In genomic region chr6:139375239-139376053, GRCh38 we compare ENCODE assay signal across 8 cellular contexts. TPM values are rescaled to one million over a fixed set of nuclear protein-coding genes. Genes with fewer than 3 reads are reported as not detected.
DNase-seq lines count a peak whose midpoint lies in the region; ATAC-seq and TF ChIP-seq lines count a peak whose summit lies in the region.

No MANE protein-coding gene starts in this region.

- peaks cover 40% of the 10 kb centered on the region for H3K79me2 ChIP-seq in SK-N-SH (ENCODE audit: insufficient read depth)

- 1% methylated on average over 12 of the region's 45 CpGs for WGBS in SK-N-SH (ENCODE audit: low lambda C conversion rate)
- 0 to 1% (median 0%) methylated on average over 39 to 45 of the region's 45 CpGs for WGBS in ovary, 3 donors
- 0% methylated on average over 30 to 39 of the region's 45 CpGs for WGBS in thyroid gland, 2 donors

- peak overlapping the region; percentile 98 for H3K9ac ChIP-seq in SK-N-SH

- no peak for TF ChIP-seq RAD21 in SK-N-SH (IDR thresholded peaks at IDR 0.05; ENCODE audit: low read length)

- peaks cover 31% of the 10 kb centered on the region for H4K20me1 ChIP-seq in SK-N-SH (ENCODE audit: insufficient read depth)

- peak overlapping the region; percentile 96 for H2AFZ ChIP-seq in SK-N-SH (ENCODE audit: low read depth)

- H3K9me3 ChIP-seq in SK-N-SH (no peaks in the 10 kb centered on the region), ovary (peaks cover 0 to 5% of the 10 kb centered on the region in 2 donors), thyroid gland (no peaks in the 10 kb centered on the region)

- peak overlapping the region; percentile 82 to 91 for H3K27ac ChIP-seq in SK-N-SH (ENCODE audit: low read depth in 2 of 2, low read length in 1 of 2)
- H3K27ac ChIP-seq in ovary = peak overlapping the region; percentile 93 to 95
- H3K27ac ChIP-seq in thyroid gland = peak overlapping the region; percentile 99 to 100 (median 100)

- intact Hi-C loops in Right ventricle myocardium inferior (cut with DNase I) = loop anchor here (2.0 to 10.0 kb wide), 8 partner anchors 135 to 1789 kb away; no protein-coding TSS in a partner anchor
- intact Hi-C loops in ovary (cut with DNase I) = loop anchor here (2.0 to 10.0 kb wide), 17 partner anchors 69 to 1089 kb away; no protein-coding TSS in a partner anchor
- intact Hi-C loops in thyroid gland (cut with DNase I) = loop anchor here (10.0 kb wide), 3 partner anchors 159 to 599 kb away; no protein-coding TSS in a partner anchor

- peak in 1 of 2 experiments; percentile 8; a peak in 1 of 4 replicates for TF ChIP-seq EP300 in SK-N-SH (IDR thresholded peaks at IDR 0.05; ENCODE audit: borderline replicate concordance in 1 of 2, low read depth in 1 of 2, low read length in 1 of 2)
- TF ChIP-seq EP300 in ovary (IDR thresholded peaks at IDR 0.05) = no peak

- peaks cover 18 to 27% of the 10 kb centered on the region in 2 experiments for H3K36me3 ChIP-seq in SK-N-SH (replicated peaks in 1 of 2; ENCODE audit: control insufficient read depth in 1 of 2, insufficient read depth in 2 of 2, low read length in 1 of 2)
- H3K36me3 ChIP-seq in ovary = no peaks in the 10 kb centered on the region
- H3K36me3 ChIP-seq in thyroid gland = peaks cover 14 to 28% of the 10 kb centered on the region in 2 donors

- DNase-seq in NCI-H1092 (lab: John Stamatoyannopoulos, UW) (peak; percentile 51), SK-N-SH (peak; percentile 79), Right ventricle myocardium inferior (ENCODE audit: missing footprints) (peak; percentile 95), ovary (peak; percentile 90 to 93 (median 91)), thyroid gland (peak; percentile 93 to 96)
- peak; percentile 80 to 82 for DNase-seq in activated naive CD4-positive, alpha-beta T cell treated with anti-CD3 and anti-CD28 coated beads, Interleukin-2, amount 50 U/mL, for 72 hours (ENCODE audit: low spot score in 2 of 2)

- peak overlapping the region; percentile 93 to 98 for H3K27ac Mint-ChIP-seq in activated naive CD4-positive, alpha-beta T cell treated with anti-CD3 and anti-CD28 coated beads, Interleukin-2, amount 50 U/mL, for 72 hours

- H3K36me3 Mint-ChIP-seq in activated naive CD4-positive, alpha-beta T cell treated with anti-CD3 and anti-CD28 coated beads, Interleukin-2, amount 50 U/mL, for 72 hours = peaks cover 18 to 28% of the 10 kb centered on the region in 2 donors

- CTCF ChIA-PET in SK-N-SH (lab: Yijun Ruan, JAX) = interaction anchor here (0.9 to 3.1 kb wide), 3 partner anchors 11 to 1066 kb away, joined by 3 to 20 read pairs (median 4); partner anchors contain the start of gene HEBP2

- peak; percentile 15; the same call in 1 of the 2 replicates for TF ChIP-seq CTCF in SK-N-SH (IDR thresholded peaks at IDR 0.05)
- no peak for TF ChIP-seq CTCF in ovary (IDR thresholded peaks at IDR 0.05)
- peak in 2 of 6 experiments; percentile 10 to 24 for TF ChIP-seq CTCF in thyroid gland (IDR thresholded peaks at IDR 0.05)

- peak overlapping the region; percentile 79 for H3K4me3 ChIP-seq in GM08714 (ENCODE audit: low read length)
- H3K4me3 ChIP-seq in SK-N-SH (ENCODE audit: low read depth in 2 of 2, low read length in 1 of 2) = peak overlapping the region; percentile 72 to 95
- H3K4me3 ChIP-seq in ovary = peak overlapping the region; percentile 96
- H3K4me3 ChIP-seq in thyroid gland (replicated peaks in 1 of 3) = peak overlapping the region; percentile 93 to 98 (median 97)

- peaks cover 24% of the 10 kb centered on the region for H3F3A ChIP-seq in SK-N-SH (replicated peaks; ENCODE audit: insufficient read depth)

- peak; percentile 54 for TF ChIP-seq POLR2A in ovary (IDR thresholded peaks at IDR 0.05)
- TF ChIP-seq POLR2A in thyroid gland (IDR thresholded peaks at IDR 0.05) = peak; percentile 34 to 81

- no peaks in the 10 kb centered on the region for H3K9me2 ChIP-seq in SK-N-SH

- H3K27me3 ChIP-seq in SK-N-SH (ENCODE audit: insufficient read depth) = no peaks in the 10 kb centered on the region
- H3K27me3 ChIP-seq in ovary = no peaks in the 10 kb centered on the region
- no peaks in the 10 kb centered on the region for H3K27me3 ChIP-seq in thyroid gland

- peak overlapping the region; percentile 85 for H3K4me2 ChIP-seq in SK-N-SH

- H3K4me1 ChIP-seq in SK-N-SH (ENCODE audit: control insufficient read depth in 1 of 2, insufficient read depth in 2 of 2, low read depth in 1 of 2, low read length in 1 of 2) (peaks cover 11 to 18% of the 10 kb centered on the region in 2 experiments; a peak in 2 of 4 replicates), ovary (ENCODE audit: insufficient read depth) (peaks cover 4% of the 10 kb centered on the region), thyroid gland (peaks cover 0 to 9% of the 10 kb centered on the region in 2 donors)

- H3K9me3 Mint-ChIP-seq in activated naive CD4-positive, alpha-beta T cell treated with anti-CD3 and anti-CD28 coated beads, Interleukin-2, amount 50 U/mL, for 72 hours = no peaks in the 10 kb centered on the region

- ATAC-seq in HG02588 (IDR thresholded peaks at IDR 0.05; ENCODE audit: unreplicated experiment) (peak; percentile 50), Right ventricle myocardium inferior (peak; percentile 84)
- ATAC-seq in activated naive CD4-positive, alpha-beta T cell treated with anti-CD3 and anti-CD28 coated beads, Interleukin-2, amount 50 U/mL, for 72 hours = peak; percentile 44 to 56

- POLR2A ChIA-PET in SK-N-SH (lab: Yijun Ruan, JAX) = no interaction called here

TF ChIP-seq in SK-N-SH, 30 proteins besides CTCF, POLR2A, EP300 and RAD21 (continues in another document):
- TF ChIP-seq FOSL2 (IDR thresholded peaks at IDR 0.05; ENCODE audit: borderline replicate concordance, low read depth) = no peak
- no peak for TF ChIP-seq RXRA (IDR thresholded peaks at IDR 0.05; ENCODE audit: borderline replicate concordance, low read depth)
- TF ChIP-seq MXI1 (IDR thresholded peaks at IDR 0.05; ENCODE audit: low read depth, low read length) = no peak
- no peak for TF ChIP-seq IRF3 (IDR thresholded peaks at IDR 0.05; ENCODE audit: low read depth, low read length)
- peak; percentile 82; the same call in 1 of the 2 replicates for TF ChIP-seq SIN3A (IDR thresholded peaks at IDR 0.05; ENCODE audit: borderline replicate concordance, low read depth, low read length)
- TF ChIP-seq RFX5 (IDR thresholded peaks at IDR 0.05; ENCODE audit: low read length) = no peak
- no peak; the same call in 1 of the 2 replicates for TF ChIP-seq REST (IDR thresholded peaks at IDR 0.05; ENCODE audit: low read depth, low read length)
- peak; percentile 38 for TF ChIP-seq CHD2 (IDR thresholded peaks at IDR 0.05; ENCODE audit: low read length, partially characterized antibody)
- TF ChIP-seq PBX3 (IDR thresholded peaks at IDR 0.05) = peak; percentile 50
- peak; percentile 42; the same call in 1 of the 2 replicates for TF ChIP-seq NFIC (IDR thresholded peaks at IDR 0.05; ENCODE audit: borderline replicate concordance)

RNA-seq across cellular contexts. Expression of gene CITED2, which starts 1.0 kb away (rescaled TPM):
- 159 and 173 TPM in 2 replicates for polyA plus RNA-seq in SK-N-SH (2012; rRNA removed)
- 133 and 135 TPM in 2 replicates for polyA plus RNA-seq in SK-N-SH (2012; cell fraction: cytosol; rRNA removed)
- polyA plus RNA-seq in SK-N-SH (2012; cell fraction: nucleus; rRNA removed) = 156 and 252 TPM in 2 replicates
- total RNA-seq in activated naive CD4-positive, alpha-beta T cell treated with anti-CD3 and anti-CD28 coated beads, Interleukin-2, amount 50 U/mL, for 72 hours = 10 to 100 TPM; 14.5 to 40.3 TPM
- 143 TPM for total RNA-seq in Right ventricle myocardium inferior
- 100 to 1,000 TPM; 164 to 350 (median 215) TPM for total RNA-seq in ovary
- 100 to 1,000 TPM; 304 to 329 TPM for polyA plus RNA-seq in ovary
- 100 to 1,000 TPM; 178 to 354 (median 261) TPM for total RNA-seq in thyroid gland

Comparison
In these comparisons a context has a peak if more than half of its experiments do, and no peak if none do; other contexts are left out.
1. Peak in every context shown above with its lines: DNase-seq, ATAC-seq, H3K4me3 ChIP-seq and H3K27ac ChIP-seq.